In genomic region chr2:190959911-190960788, GRCh38 we compare ENCODE assay signal across 17 cellular contexts. TPM values are rescaled to one million over a fixed set of nuclear protein-coding genes. Genes with fewer than 3 reads are reported as not detected.
A peak's percentile ranks its signal among the peaks of the same experiment; 100 is the strongest.
DNase-seq lines count a peak whose midpoint lies in the region; ATAC-seq and TF ChIP-seq lines count a peak whose summit lies in the region.
"Had no signal": no experiment of that assay in that cellular context is flagged by ENCODE, and none has a peak within 500 bp of the region (broad histone marks: within the 10 kb centered on the region; RNA-seq: fewer than 3 reads in every experiment).

No MANE protein-coding gene starts in this region.

- no peaks in the 10 kb centered on the region for H3K4me1 ChIP-seq in CD4-positive, alpha-beta memory T cell (ENCODE audit: insufficient read depth, low read length)
- peaks cover 0 to 17% (median 6%) of the 10 kb centered on the region in 9 donors for H3K4me1 ChIP-seq in heart right ventricle

- H3K4me3 ChIP-seq in CD4-positive, alpha-beta memory T cell (ENCODE audit: low read length in 2 of 2): no peak overlapping the region
- no peak overlapping the region for H3K4me3 ChIP-seq in heart right ventricle
- H3K4me3 ChIP-seq: BLaER1, upper lobe of left lung had no signal

- no peak for ATAC-seq in T-helper 17 cell
- no peak for ATAC-seq in heart right ventricle
- ATAC-seq: stimulated activated naive B cell treated with anti-CD40 and anti-IgM and Interleukin-4, amounts not matched to agents 10 μg/mL and 1 μg/mL and 100 μg/mL, for 72 hours had no signal

- H3K27ac ChIP-seq in CD4-positive, alpha-beta memory T cell (ENCODE audit: low read depth, low read length): no peak overlapping the region
- no peak overlapping the region for H3K27ac ChIP-seq in heart right ventricle
- H3K27ac ChIP-seq: BLaER1, upper lobe of left lung had no signal

- H3K27me3 Mint-ChIP-seq in CD4-positive, alpha-beta memory T cell: no peaks in the 10 kb centered on the region
- H3K27me3 Mint-ChIP-seq in T-helper 17 cell: no peaks in the 10 kb centered on the region
- H3K27me3 Mint-ChIP-seq: activated B cell treated with CpG ODN at 0.5 μM for 24 hours; stimulated activated naive B cell treated with anti-CD40 and anti-IgM and Interleukin-4, amounts not matched to agents 10 μg/mL and 1 μg/mL and 100 μg/mL, for 72 hours had no signal

- POLR2A ChIA-PET in CD4-positive, alpha-beta memory T cell (lab: Charles Lee; ENCODE audit: partially characterized antibody): interaction anchor here (1.6 kb wide), 1 partner anchor 8 kb away, joined by 4 read pairs; no protein-coding TSS in a partner anchor

- TF ChIP-seq CTCF in GM10266 (IDR thresholded peaks at IDR 0.05; ENCODE audit: control insufficient read depth, insufficient read depth, low read depth, missing control alignments) (no peak), heart right ventricle (IDR thresholded peaks at IDR 0.05) (no peak)

- peak overlapping the region in 5 of 7 donors; percentile 36 to 70 (median 54) for H3K27ac Mint-ChIP-seq in CD4-positive, alpha-beta memory T cell
- H3K27ac Mint-ChIP-seq in T-helper 17 cell: peak overlapping the region; percentile 66
- H3K27ac Mint-ChIP-seq: activated B cell treated with CpG ODN at 0.5 μM for 24 hours had no signal

- intact Hi-C loops in CD4-positive, alpha-beta memory T cell (cut with micrococcal nuclease): loop anchor here (10.0 kb wide), 1 partner anchor 875 kb away; no protein-coding TSS in a partner anchor
- intact Hi-C loops in heart right ventricle (cut with DNase I): no loop called here

- H3K9me3 ChIP-seq in CD4-positive, alpha-beta memory T cell (ENCODE audit: control insufficient read depth in 1 of 2, low read length in 2 of 2): no peaks in the 10 kb centered on the region
- no peaks in the 10 kb centered on the region for H3K9me3 ChIP-seq in T-helper 17 cell (ENCODE audit: control insufficient read depth, low read length, poor library complexity, severe bottlenecking)
- peaks cover 0 to 25% (median 2%) of the 10 kb centered on the region in 11 donors for H3K9me3 ChIP-seq in heart right ventricle

- CTCF ChIA-PET in CD4-positive, alpha-beta memory T cell (lab: Charles Lee; ENCODE audit: partially characterized antibody): interaction anchor here (1.0 to 1.3 kb wide), 2 partner anchors 8 to 109 kb away, joined by 3 read pairs; no protein-coding TSS in a partner anchor

- H3K9me3 Mint-ChIP-seq in CD4-positive, alpha-beta memory T cell: peaks cover 0 to 35% (median 23%) of the 10 kb centered on the region in 8 donors

- H3K36me3 ChIP-seq in CD4-positive, alpha-beta memory T cell (ENCODE audit: insufficient read depth, low read length): peaks cover 29% of the 10 kb centered on the region
- peaks cover 0 to 50% (median 17%) of the 10 kb centered on the region in 9 donors for H3K36me3 ChIP-seq in heart right ventricle

- H3K4me3 Mint-ChIP-seq in CD4-positive, alpha-beta memory T cell: peak overlapping the region in 1 of 8 donors; percentile 19
- H3K4me3 Mint-ChIP-seq in T-helper 17 cell: no peak overlapping the region
- H3K4me3 Mint-ChIP-seq: activated B cell treated with CpG ODN at 0.5 μM for 24 hours; stimulated activated naive B cell treated with anti-CD40 and anti-IgM and Interleukin-4, amounts not matched to agents 10 μg/mL and 1 μg/mL and 100 μg/mL, for 72 hours had no signal

- no peak for DNase-seq in CD4-positive, alpha-beta memory T cell
- DNase-seq in T-helper 17 cell (no peak), glomerular visceral epithelial cell (ENCODE audit: extremely low spot score) (peak; percentile 52), GM10266 (ENCODE audit: extremely low spot score) (no peak), midbrain (lab: John Stamatoyannopoulos, UW) (no peak), heart right ventricle (no peak), NCI-H526 (lab: John Stamatoyannopoulos, UW) (no peak)
- DNase-seq: activated B cell treated with CpG ODN at 0.5 μM for 24 hours; amygdala; DMS79 treated with DMSO at 0.1 percent for 48 hours; NCI-H187; SHP77 treated with DMSO at 0.1 percent for 48 hours; stimulated activated naive B cell treated with anti-CD40 and anti-IgM and Interleukin-4, amounts not matched to agents 10 μg/mL and 1 μg/mL and 100 μg/mL, for 72 hours; T-helper 2 cell; upper lobe of left lung had no signal

- peaks cover 22 to 42% (median 27%) of the 10 kb centered on the region in 4 donors for H3K4me1 Mint-ChIP-seq in CD4-positive, alpha-beta memory T cell
- peaks cover 18% of the 10 kb centered on the region for H3K4me1 Mint-ChIP-seq in T-helper 17 cell

- H3K36me3 Mint-ChIP-seq in CD4-positive, alpha-beta memory T cell: peaks cover 76 to 81% of the 10 kb centered on the region in 2 donors
- H3K36me3 Mint-ChIP-seq in T-helper 17 cell (ENCODE audit: low read depth): peaks cover 5% of the 10 kb centered on the region

- H3K27me3 ChIP-seq in CD4-positive, alpha-beta memory T cell (ENCODE audit: insufficient read depth, low read length): no peaks in the 10 kb centered on the region
- H3K27me3 ChIP-seq in heart right ventricle: no peaks in the 10 kb centered on the region
- H3K27me3 ChIP-seq: BLaER1, upper lobe of left lung had no signal

- peak; percentile 5 for TF ChIP-seq POLR2A in GM10847 (IDR thresholded peaks at IDR 0.05; ENCODE audit: extremely low read depth, insufficient read length)

- WGBS in heart right ventricle, 2 donors: 81 to 83% methylated on average over 5 of the region's 5 CpGs

RNA-seq across cellular contexts. Expression of gene STAT1, which starts 53.8 kb away (rescaled TPM):
- 100 to 1,000 TPM; 130 TPM for total RNA-seq in CD4-positive, alpha-beta memory T cell
- polyA plus RNA-seq in CD4-positive, alpha-beta memory T cell: 100 to 1,000 TPM; 221 to 230 TPM
- total RNA-seq in T-helper 17 cell: 10 to 100 TPM; 80.7 to 86.4 TPM
- 100 to 1,000 TPM in 1 of 10 donors, 10 to 100 TPM in 9; 35.9 to 438 (median 52.4) TPM for total RNA-seq in heart right ventricle
- polyA plus RNA-seq in heart right ventricle: 10 to 100 TPM in 1 of 2 donors, 1 to 10 TPM in 1; 8.9 to 14.6 TPM
